In the genomic region with DNA sequence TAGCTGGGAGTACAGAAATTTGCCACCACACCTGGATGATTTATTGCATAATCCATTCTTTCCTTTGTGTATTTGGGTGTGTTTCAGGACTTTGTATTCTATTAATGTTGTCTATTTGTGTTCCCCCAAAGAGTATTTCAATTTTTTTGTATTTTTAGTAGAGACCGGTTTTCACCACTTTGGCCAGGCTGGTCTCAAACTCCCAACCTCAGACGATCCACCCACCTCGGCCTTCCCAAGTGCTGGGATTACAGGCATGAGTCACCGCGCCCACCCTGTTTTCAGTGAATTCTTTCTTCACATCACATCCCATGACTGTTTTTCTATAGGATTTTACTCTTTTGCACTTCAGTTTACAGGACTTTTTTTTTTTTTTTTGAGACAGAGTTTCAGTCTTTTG, we compare ENCODE assay signal across 10 cellular contexts.
"Had no signal": no experiment of that assay in that cellular context is flagged by ENCODE, and none has a peak within 500 bp of the region (broad histone marks: within the 10 kb centered on the region; RNA-seq: fewer than 3 reads in every experiment).

No MANE protein-coding gene starts in this region.

- ATAC-seq: HCT116, HepG2 had no signal

- H2AFZ ChIP-seq: GM23248 had no signal

- H3K9ac ChIP-seq: GM23248, KMS-11 had no signal

- FAIRE-seq: HepG2 had no signal

- H3K27ac ChIP-seq: GM23248, HL-60, KMS-11 had no signal

- H3K4me1 ChIP-seq: HAP-1 had no signal

- H3K27ac Mint-ChIP-seq: IgD-negative memory B cell had no signal

- H3K36me3 ChIP-seq: HAP-1 had no signal

- H3K9me3 ChIP-seq: HAP-1 had no signal

- DNase-seq: GM23248, GOT3, H7, KBM-7 had no signal

- H3K4me3 ChIP-seq: GM23248, HAP-1 had no signal

- H3K4me2 ChIP-seq: KMS-11 had no signal
